Comparison of ENCODE assay signal across 8 cellular contexts in the genomic region with DNA sequence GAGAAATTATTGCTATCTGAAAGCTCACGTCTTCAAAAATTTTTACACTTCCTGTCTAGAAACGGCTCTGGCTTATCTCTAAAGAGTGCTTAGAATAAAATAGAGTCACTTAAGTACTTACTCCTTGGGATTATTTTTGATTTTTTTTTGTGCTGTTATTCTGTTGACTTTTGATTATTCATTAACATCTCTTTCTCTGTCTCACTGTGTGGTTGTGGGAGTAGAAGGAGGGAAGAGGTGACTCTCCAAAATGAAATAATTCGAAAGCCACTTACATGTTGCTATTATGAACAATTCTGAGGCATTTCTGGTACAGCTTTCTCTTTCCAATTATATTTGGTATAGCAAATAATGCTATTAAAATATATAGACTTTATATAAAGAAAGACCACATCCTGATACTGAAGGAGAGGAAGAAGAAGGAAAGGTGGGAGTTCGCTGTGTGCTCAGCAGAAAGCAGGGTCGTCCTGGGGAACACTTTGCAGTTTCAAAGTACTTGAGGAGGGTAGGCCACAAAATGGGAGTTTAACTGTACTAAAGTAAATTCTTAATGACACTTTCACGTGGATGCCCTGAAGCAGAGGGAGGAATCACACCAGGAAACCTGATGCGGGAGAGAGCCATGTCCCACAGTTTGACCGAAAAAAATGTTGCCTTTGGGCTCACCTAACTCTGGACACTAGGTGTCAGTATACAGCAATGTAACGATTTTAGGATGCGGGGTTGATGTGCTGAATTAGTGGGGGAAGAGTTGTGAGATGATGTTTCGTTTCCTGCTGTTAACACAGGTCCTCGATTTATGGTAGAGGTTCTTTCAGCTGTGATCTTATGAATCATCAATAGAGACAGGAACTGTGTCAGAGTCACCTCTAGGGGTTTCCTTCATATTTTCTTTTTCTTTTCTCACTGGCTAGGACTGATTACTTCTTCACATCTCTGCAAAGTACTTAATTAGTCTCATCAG. TPM values are rescaled to one million over a fixed set of nuclear protein-coding genes. Genes with fewer than 3 reads are reported as not detected.
A peak's percentile ranks its signal among the peaks of the same experiment; 100 is the strongest.
DNase-seq lines count a peak whose midpoint lies in the region; ATAC-seq and TF ChIP-seq lines count a peak whose summit lies in the region.

No MANE protein-coding gene starts in this region.

- peak overlapping the region; percentile 54 for H3K27ac Mint-ChIP-seq in activated CD8-positive, alpha-beta memory T cell treated with anti-CD3 and anti-CD28 coated beads, Interleukin-2, amount 10 ng/mL, durations not matched to agents 7 days and 5 days
- no peak overlapping the region for H3K27ac Mint-ChIP-seq in endothelial cell (ENCODE audit: unreplicated experiment)

- no peak overlapping the region for H3K27ac ChIP-seq in stomach smooth muscle (ENCODE audit: low read length)

- H3K4me3 ChIP-seq in mucosa of descending colon (no peak overlapping the region), stomach smooth muscle (ENCODE audit: low read length in 2 of 2) (peak overlapping the region; percentile 67 to 68)

- peaks cover 22% of the 10 kb centered on the region for H3K4me1 Mint-ChIP-seq in activated CD8-positive, alpha-beta memory T cell treated with anti-CD3 and anti-CD28 coated beads, Interleukin-2, amount 10 ng/mL, durations not matched to agents 7 days and 5 days
- H3K4me1 Mint-ChIP-seq in endothelial cell (ENCODE audit: unreplicated experiment) = peaks cover 6% of the 10 kb centered on the region

- no peaks in the 10 kb centered on the region for H3K9me3 Mint-ChIP-seq in activated CD8-positive, alpha-beta memory T cell treated with anti-CD3 and anti-CD28 coated beads, Interleukin-2, amount 10 ng/mL, durations not matched to agents 7 days and 5 days (ENCODE audit: low read depth)
- H3K9me3 Mint-ChIP-seq in endothelial cell (ENCODE audit: unreplicated experiment) = no peaks in the 10 kb centered on the region

- CTCF ChIA-PET in activated CD8-positive, alpha-beta memory T cell treated with anti-CD3 and anti-CD28 coated beads, Interleukin-2, amount 10 ng/mL, durations not matched to agents 7 days and 5 days (lab: Charles Lee) = interaction anchor here (0.7 to 1.8 kb wide), 8 partner anchors 10 to 1642 kb away, joined by 3 to 8 read pairs (median 3); a partner anchor contains a TSS

- H3K36me3 ChIP-seq in mucosa of descending colon (ENCODE audit: low read depth) = no peaks in the 10 kb centered on the region
- no peaks in the 10 kb centered on the region for H3K36me3 ChIP-seq in stomach smooth muscle (ENCODE audit: control insufficient read depth in 2 of 2, insufficient read depth in 2 of 2, low read length in 2 of 2)

- ATAC-seq in GM21529 (IDR thresholded peaks at IDR 0.05; ENCODE audit: unreplicated experiment) = peak; percentile 95
- ATAC-seq in activated CD8-positive, alpha-beta memory T cell treated with anti-CD3 and anti-CD28 coated beads, Interleukin-2, amount 10 ng/mL, durations not matched to agents 7 days and 5 days = peak; percentile 99
- peak; percentile 90 for ATAC-seq in mucosa of descending colon

- no peaks in the 10 kb centered on the region for H3K27me3 ChIP-seq in stomach smooth muscle (ENCODE audit: control insufficient read depth in 1 of 2, insufficient read depth in 2 of 2, low read length in 2 of 2)

- H3K9ac ChIP-seq in stomach smooth muscle (ENCODE audit: low read length in 2 of 2) = peak overlapping the region; percentile 1 to 37

- peaks cover 16% of the 10 kb centered on the region for H3K27me3 Mint-ChIP-seq in activated CD8-positive, alpha-beta memory T cell treated with anti-CD3 and anti-CD28 coated beads, Interleukin-2, amount 10 ng/mL, durations not matched to agents 7 days and 5 days
- H3K27me3 Mint-ChIP-seq in endothelial cell (ENCODE audit: unreplicated experiment) = no peaks in the 10 kb centered on the region

- peak; percentile 84 for TF ChIP-seq CTCF in endothelial cell (IDR thresholded peaks at IDR 0.05; ENCODE audit: unreplicated experiment)
- TF ChIP-seq CTCF in mucosa of descending colon (IDR thresholded peaks at IDR 0.05) = peak; percentile 59

- DNase-seq in DMS79 (lab: John Stamatoyannopoulos, UW) (peak; percentile 67), HT1080 (ENCODE audit: low read depth) (peak; percentile 93), NOMO-1 treated with DMSO at 0.1 percent for 48 hours (lab: John Stamatoyannopoulos, UW; ENCODE audit: unreplicated experiment) (peak; percentile 91), endothelial cell (ENCODE audit: low spot score) (peak; percentile 47), mucosa of descending colon (peak in 1 of 3 donors; percentile 57)
- peak; percentile 69 for DNase-seq in activated CD8-positive, alpha-beta memory T cell treated with anti-CD3 and anti-CD28 coated beads, Interleukin-2, amount 10 ng/mL, durations not matched to agents 7 days and 5 days

- H3K36me3 Mint-ChIP-seq in activated CD8-positive, alpha-beta memory T cell treated with anti-CD3 and anti-CD28 coated beads, Interleukin-2, amount 10 ng/mL, durations not matched to agents 7 days and 5 days = peaks cover 1% of the 10 kb centered on the region
- H3K36me3 Mint-ChIP-seq in endothelial cell (ENCODE audit: low read depth, unreplicated experiment) = no peaks in the 10 kb centered on the region

- H3K4me1 ChIP-seq in mucosa of descending colon (ENCODE audit: low read depth) (no peaks in the 10 kb centered on the region), stomach smooth muscle (ENCODE audit: control insufficient read depth, insufficient read depth, low read length) (peaks cover 3% of the 10 kb centered on the region)

- intact Hi-C loops in mucosa of descending colon (cut with DNase I, micrococcal nuclease) = loop anchor here (10.0 kb wide), 3 partner anchors 887 to 1637 kb away; a partner anchor contains a TSS

- H3K9me3 ChIP-seq in mucosa of descending colon (peaks cover 5% of the 10 kb centered on the region), stomach smooth muscle (ENCODE audit: control insufficient read depth in 2 of 2, low read length in 2 of 2) (no peaks in the 10 kb centered on the region)

- peak overlapping the region; percentile 28 for H3K4me3 Mint-ChIP-seq in activated CD8-positive, alpha-beta memory T cell treated with anti-CD3 and anti-CD28 coated beads, Interleukin-2, amount 10 ng/mL, durations not matched to agents 7 days and 5 days
- no peak overlapping the region for H3K4me3 Mint-ChIP-seq in endothelial cell (ENCODE audit: unreplicated experiment)

RNA-seq across cellular contexts. Expression of a gene that starts 9.8 kb away (rescaled TPM):
- total RNA-seq in HT1080 (2014; rRNA removed; shearing (Covaris generic)) = 148 and 170 TPM in 2 replicates
- 185 and 189 TPM in 2 replicates for polyA plus RNA-seq in HT1080 (2015; cell fraction: cytosol; rRNA removed)
- polyA plus RNA-seq in HT1080 (2015; cell fraction: nucleus; rRNA removed) = 114 TPM in 2 replicates
- 100 to 1,000 TPM in 1 of 2 experiments, 10 to 100 TPM in 1; 82.1 to 111 TPM for total RNA-seq in activated CD8-positive, alpha-beta memory T cell treated with anti-CD3 and anti-CD28 coated beads, Interleukin-2, amount 10 ng/mL, durations not matched to agents 7 days and 5 days
- 86.0 TPM for total RNA-seq in endothelial cell (ENCODE audit: unreplicated experiment)
- total RNA-seq in mucosa of descending colon = 10 to 100 TPM; 84.7 to 99.0 (median 88.2) TPM
